Comparison of ENCODE assay signal across 14 cellular contexts in genomic region chr5:40909233-40909632, GRCh38. TPM values are rescaled to one million over a fixed set of nuclear protein-coding genes. Genes with fewer than 3 reads are reported as not detected.
DNase-seq lines count a peak whose midpoint lies in the region; ATAC-seq and TF ChIP-seq lines count a peak whose summit lies in the region.
"Had no signal": no experiment of that assay in that cellular context is flagged by ENCODE, and none has a peak within 500 bp of the region (broad histone marks: within the 10 kb centered on the region; RNA-seq: fewer than 3 reads in every experiment).

C7 (plus strand) TSS chr5:40909497; CDS start chr5:40909611, 114 bp downstream.

- CTCF ChIA-PET in SK-N-SH (lab: Yijun Ruan, JAX), result interaction anchor here (1.0 to 1.8 kb wide), 5 partner anchors 103 to 935 kb away, joined by 3 to 5 read pairs (median 3); no protein-coding TSS in a partner anchor

- TF ChIP-seq EP300 in SK-N-SH (IDR thresholded peaks at IDR 0.05; ENCODE audit: borderline replicate concordance in 1 of 2, low read depth in 1 of 2, low read length in 1 of 2), result peak in 1 of 2 experiments; percentile 72; a peak in 1 of 4 replicates

- WGBS in SK-N-SH (ENCODE audit: low lambda C conversion rate), result 16% methylated on average over 3 of the region's 3 CpGs
- 18 to 21% methylated on average over 3 of the region's 3 CpGs for WGBS in lung, 2 donors
- 35% methylated on average over 3 of the region's 3 CpGs for WGBS in thymus

- DNase-seq in SK-N-SH (peak; percentile 49), fibroblast of peridontal ligament (ENCODE audit: extremely low read depth) (peak; percentile 4), lung (ENCODE audit: low spot score) (no peak), middle frontal gyrus (ENCODE audit: extremely low spot score, low spot score) (no peak)
- no peak for DNase-seq in effector CD8-positive, alpha-beta T cell (lab: John Stamatoyannopoulos, UW)
- DNase-seq: activated naive CD4-positive, alpha-beta T cell treated with anti-CD3 and anti-CD28 coated beads, Interleukin-2, amount 50 U/mL, for 16 hours; dermis blood vessel endothelial cell; KBM-7; NCI-H1694 treated with DMSO at 0.1 percent for 48 hours; T-helper 1 cell had no signal

- H3K9me2 ChIP-seq in SK-N-SH, result no peaks in the 10 kb centered on the region

- H3K79me2 ChIP-seq in SK-N-SH (ENCODE audit: insufficient read depth), result no peaks in the 10 kb centered on the region

- no peak within 1 kb of the TSS for H3K4me2 ChIP-seq in SK-N-SH

- H3K27me3 ChIP-seq in SK-N-SH (ENCODE audit: insufficient read depth), result no peaks in the 10 kb centered on the region
- H3K27me3 ChIP-seq in lung (ENCODE audit: control insufficient read depth, insufficient read depth), result no peaks in the 10 kb centered on the region
- H3K27me3 ChIP-seq in thymus (ENCODE audit: control insufficient read depth, insufficient read depth), result no peaks in the 10 kb centered on the region

- no peaks in the 10 kb centered on the region for H3F3A ChIP-seq in SK-N-SH (replicated peaks; ENCODE audit: insufficient read depth)

- POLR2A ChIA-PET in SK-N-SH (lab: Yijun Ruan, JAX), result interaction anchor here (1.1 to 2.9 kb wide), 4 partner anchors 355 to 602 kb away, joined by 3 to 7 read pairs (median 4); partner anchors contain the start of gene PLCXD3

- ATAC-seq in lung (ENCODE audit: insufficient read depth, low FRiP score) (no peak), GM18858 (IDR thresholded peaks at IDR 0.05; ENCODE audit: unreplicated experiment) (no peak), GM18907 (IDR thresholded peaks at IDR 0.05; ENCODE audit: unreplicated experiment) (no peak)

- peak within 1 kb of the TSS in 1 of 2 experiments; percentile 91; a peak in 2 of 4 replicates for H3K27ac ChIP-seq in SK-N-SH (ENCODE audit: low read depth in 2 of 2, low read length in 1 of 2)
- H3K27ac ChIP-seq in lung (ENCODE audit: low read depth in 1 of 2, low read length in 1 of 2), result no peak within 1 kb of the TSS
- H3K27ac ChIP-seq in thymus (ENCODE audit: low read depth), result no peak within 1 kb of the TSS
- H3K27ac ChIP-seq: C4-2B had no signal

- H3K36me3 ChIP-seq in SK-N-SH (replicated peaks in 1 of 2; ENCODE audit: control insufficient read depth in 1 of 2, insufficient read depth in 2 of 2, low read length in 1 of 2), result no peaks in the 10 kb centered on the region
- H3K36me3 ChIP-seq in lung (ENCODE audit: control insufficient read depth in 2 of 2, insufficient read depth in 2 of 2, low read length in 2 of 2), result no peaks in the 10 kb centered on the region
- H3K36me3 ChIP-seq in thymus (ENCODE audit: control insufficient read depth, insufficient read depth), result no peaks in the 10 kb centered on the region

- H2AFZ ChIP-seq in SK-N-SH (ENCODE audit: low read depth), result no peak within 1 kb of the TSS

- H3K9ac ChIP-seq in SK-N-SH, result no peak within 1 kb of the TSS

- TF ChIP-seq CTCF in SK-N-SH (IDR thresholded peaks at IDR 0.05) (no peak), lung (IDR thresholded peaks at IDR 0.05; ENCODE audit: control extremely low read depth, extremely low read depth) (no peak)

- TF ChIP-seq RAD21 in SK-N-SH (IDR thresholded peaks at IDR 0.05; ENCODE audit: low read length), result peak; percentile 16; the same call in 1 of the 2 replicates

- no peaks in the 10 kb centered on the region for H4K20me1 ChIP-seq in SK-N-SH (ENCODE audit: insufficient read depth)

- no peaks in the 10 kb centered on the region for H3K9me3 ChIP-seq in SK-N-SH
- no peaks in the 10 kb centered on the region for H3K9me3 ChIP-seq in lung (ENCODE audit: control insufficient read depth in 2 of 2, insufficient read depth in 1 of 2, low read length in 1 of 2)
- no peaks in the 10 kb centered on the region for H3K9me3 ChIP-seq in thymus (ENCODE audit: control insufficient read depth)

- H3K4me3 ChIP-seq in SK-N-SH (ENCODE audit: low read depth in 2 of 2, low read length in 1 of 2) (peak within 1 kb of the TSS in 1 of 2 experiments; percentile 32; a peak in 2 of 4 replicates), lung (no peak within 1 kb of the TSS), thymus (ENCODE audit: low read length) (no peak within 1 kb of the TSS)

- H3K4me1 ChIP-seq in SK-N-SH (ENCODE audit: control insufficient read depth in 1 of 2, insufficient read depth in 2 of 2, low read depth in 1 of 2, low read length in 1 of 2), result peaks cover 0 to 11% of the 10 kb centered on the region in 2 experiments; a peak in 2 of 4 replicates
- peaks cover 0 to 5% of the 10 kb centered on the region in 2 donors for H3K4me1 ChIP-seq in lung (ENCODE audit: control insufficient read depth in 2 of 2, insufficient read depth in 2 of 2, low read length in 2 of 2)
- H3K4me1 ChIP-seq in thymus (ENCODE audit: control insufficient read depth, insufficient read depth, low read length), result no peaks in the 10 kb centered on the region

TF ChIP-seq in SK-N-SH, 30 proteins besides CTCF, POLR2A, EP300 and RAD21 (continues in another document):
- TF ChIP-seq TCF12 (IDR thresholded peaks at IDR 0.05) (peak; percentile 36; the same call in 1 of the 2 replicates), USF1 (IDR thresholded peaks at IDR 0.05; ENCODE audit: borderline replicate concordance, low read depth) (no peak), RFX5 (IDR thresholded peaks at IDR 0.05; ENCODE audit: low read length) (no peak), RXRA (IDR thresholded peaks at IDR 0.05; ENCODE audit: borderline replicate concordance, low read depth) (no peak), YY1 (IDR thresholded peaks at IDR 0.05; ENCODE audit: low read depth) (no peak), POLR2AphosphoS5 (IDR thresholded peaks at IDR 0.05; ENCODE audit: low read depth, low read length) (peak; percentile 20; the same call in 1 of the 2 replicates), MXI1 (IDR thresholded peaks at IDR 0.05; ENCODE audit: low read depth, low read length) (peak; percentile 40; the same call in 1 of the 2 replicates), USF2 (IDR thresholded peaks at IDR 0.05; ENCODE audit: borderline replicate concordance, low read depth, low read length) (no peak), CHD2 (IDR thresholded peaks at IDR 0.05; ENCODE audit: low read length, partially characterized antibody) (peak; percentile 36), SMC3 (IDR thresholded peaks at IDR 0.05; ENCODE audit: low read depth, low read length) (no peak)
- TF ChIP-seq, protein P1, sequence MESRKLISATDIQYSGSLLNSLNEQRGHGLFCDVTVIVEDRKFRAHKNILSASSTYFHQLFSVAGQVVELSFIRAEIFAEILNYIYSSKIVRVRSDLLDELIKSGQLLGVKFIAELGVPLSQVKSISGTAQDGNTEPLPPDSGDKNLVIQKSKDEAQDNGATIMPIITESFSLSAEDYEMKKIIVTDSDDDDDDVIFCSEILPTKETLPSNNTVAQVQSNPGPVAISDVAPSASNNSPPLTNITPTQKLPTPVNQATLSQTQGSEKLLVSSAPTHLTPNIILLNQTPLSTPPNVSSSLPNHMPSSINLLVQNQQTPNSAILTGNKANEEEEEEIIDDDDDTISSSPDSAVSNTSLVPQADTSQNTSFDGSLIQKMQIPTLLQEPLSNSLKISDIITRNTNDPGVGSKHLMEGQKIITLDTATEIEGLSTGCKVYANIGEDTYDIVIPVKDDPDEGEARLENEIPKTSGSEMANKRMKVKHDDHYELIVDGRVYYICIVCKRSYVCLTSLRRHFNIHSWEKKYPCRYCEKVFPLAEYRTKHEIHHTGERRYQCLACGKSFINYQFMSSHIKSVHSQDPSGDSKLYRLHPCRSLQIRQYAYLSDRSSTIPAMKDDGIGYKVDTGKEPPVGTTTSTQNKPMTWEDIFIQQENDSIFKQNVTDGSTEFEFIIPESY (IDR thresholded peaks at IDR 0.05; ENCODE audit: borderline replicate concordance, low read depth), result no peak
- TF ChIP-seq, protein P2, sequence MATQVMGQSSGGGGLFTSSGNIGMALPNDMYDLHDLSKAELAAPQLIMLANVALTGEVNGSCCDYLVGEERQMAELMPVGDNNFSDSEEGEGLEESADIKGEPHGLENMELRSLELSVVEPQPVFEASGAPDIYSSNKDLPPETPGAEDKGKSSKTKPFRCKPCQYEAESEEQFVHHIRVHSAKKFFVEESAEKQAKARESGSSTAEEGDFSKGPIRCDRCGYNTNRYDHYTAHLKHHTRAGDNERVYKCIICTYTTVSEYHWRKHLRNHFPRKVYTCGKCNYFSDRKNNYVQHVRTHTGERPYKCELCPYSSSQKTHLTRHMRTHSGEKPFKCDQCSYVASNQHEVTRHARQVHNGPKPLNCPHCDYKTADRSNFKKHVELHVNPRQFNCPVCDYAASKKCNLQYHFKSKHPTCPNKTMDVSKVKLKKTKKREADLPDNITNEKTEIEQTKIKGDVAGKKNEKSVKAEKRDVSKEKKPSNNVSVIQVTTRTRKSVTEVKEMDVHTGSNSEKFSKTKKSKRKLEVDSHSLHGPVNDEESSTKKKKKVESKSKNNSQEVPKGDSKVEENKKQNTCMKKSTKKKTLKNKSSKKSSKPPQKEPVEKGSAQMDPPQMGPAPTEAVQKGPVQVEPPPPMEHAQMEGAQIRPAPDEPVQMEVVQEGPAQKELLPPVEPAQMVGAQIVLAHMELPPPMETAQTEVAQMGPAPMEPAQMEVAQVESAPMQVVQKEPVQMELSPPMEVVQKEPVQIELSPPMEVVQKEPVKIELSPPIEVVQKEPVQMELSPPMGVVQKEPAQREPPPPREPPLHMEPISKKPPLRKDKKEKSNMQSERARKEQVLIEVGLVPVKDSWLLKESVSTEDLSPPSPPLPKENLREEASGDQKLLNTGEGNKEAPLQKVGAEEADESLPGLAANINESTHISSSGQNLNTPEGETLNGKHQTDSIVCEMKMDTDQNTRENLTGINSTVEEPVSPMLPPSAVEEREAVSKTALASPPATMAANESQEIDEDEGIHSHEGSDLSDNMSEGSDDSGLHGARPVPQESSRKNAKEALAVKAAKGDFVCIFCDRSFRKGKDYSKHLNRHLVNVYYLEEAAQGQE (IDR thresholded peaks at IDR 0.05; ENCODE audit: low read depth, low read length), result no peak

RNA-seq across cellular contexts. Expression of gene C7, which starts in this region (rescaled TPM):
- 11.1 and 38.1 TPM in 2 replicates for polyA plus RNA-seq in SK-N-SH (2012; rRNA removed)
- polyA plus RNA-seq in SK-N-SH (2012; cell fraction: cytosol; rRNA removed), result 35.6 and 59.8 TPM in 2 replicates
- polyA plus RNA-seq in SK-N-SH (2012; cell fraction: nucleus; rRNA removed), result 11.7 and 16.3 TPM in 2 replicates
- 100 to 1,000 TPM; 165 to 763 TPM for total RNA-seq in lung
- polyA plus RNA-seq in lung, result 10 to 100 TPM; 46.2 to 75.8 TPM
- polyA plus RNA-seq in thymus, result 31.0 TPM

Comparison
In these comparisons a context has a peak if more than half of its experiments do, and no peak if none do; other contexts are left out.
1. DNase-seq: peak in SK-N-SH (single experiment) and fibroblast of peridontal ligament (single experiment); none in lung (single experiment), middle frontal gyrus (single experiment) and effector CD8-positive, alpha-beta T cell (single experiment).